Comparison of ENCODE assay signal across 27 cellular contexts in genomic region chr6:2126351-2126750, GRCh38.
"Had no signal": no experiment of that assay in that cellular context is flagged by ENCODE, and none has a peak within 500 bp of the region (broad histone marks: within the 10 kb centered on the region; RNA-seq: fewer than 3 reads in every experiment).

No MANE protein-coding gene starts in this region.

- H3K36me3 Mint-ChIP-seq: mesothelial cell of epicardium, WTC11 had no signal

- H3K4me1 ChIP-seq: psoas muscle, thyroid gland had no signal

- H3K27me3 Mint-ChIP-seq: activated CD4-positive, alpha-beta T cell treated with anti-CD3 and anti-CD28 coated beads for 36 hours; activated naive CD8-positive, alpha-beta T cell treated with anti-CD3 and anti-CD28 coated beads, Interleukin-2, amount 50 U/mL, for 24 hours; naive thymus-derived CD8-positive, alpha-beta T cell; T-cell had no signal

- H3K36me3 ChIP-seq: brain microvascular endothelial cell, heart right ventricle, ovary, right atrium auricular region, thyroid gland had no signal

- DNase-seq: activated CD4-positive, alpha-beta T cell treated with anti-CD3 and anti-CD28 coated beads for 36 hours; activated CD4-positive, alpha-beta T cell treated with anti-CD3 and anti-CD28 coated beads, Interleukin-2, amount 50 U/mL, for 4 hours; activated CD8-positive, alpha-beta memory T cell treated with anti-CD3 and anti-CD28 coated beads, Interleukin-2, amount 50 U/mL, for 48 hours; activated effector memory CD4-positive, alpha-beta T cell treated with Interleukin-2 at 50 U/mL for 16 hours; activated naive CD4-positive, alpha-beta T cell treated with anti-CD3 and anti-CD28 coated beads, Interleukin-2, amount 50 U/mL, for 16 hours; activated naive CD8-positive, alpha-beta T cell treated with anti-CD3 and anti-CD28 coated beads, Interleukin-2, amount 50 U/mL, for 24 hours; activated T-cell treated with anti-CD3 and anti-CD28 coated beads, Interleukin-2, amount 50 U/mL, for 4 hours; brain microvascular endothelial cell; caudate nucleus; dermis blood vessel endothelial cell; effector CD8-positive, alpha-beta T cell; heart right ventricle; kidney; naive thymus-derived CD8-positive, alpha-beta T cell; ovary; psoas muscle; spleen; stimulated activated CD4-positive, alpha-beta T cell treated with anti-CD3 and anti-CD28 coated beads, Interleukin-4, amount 100 ng/mL, for 1 hour; stimulated activated naive CD8-positive, alpha-beta T cell treated with anti-CD3 and anti-CD28 coated beads, Interleukin-15, Interleukin-2, amounts not matched to agents 100 U/mL and 50 U/mL, for 24 hours; T-cell; thyroid gland had no signal

- H3K27ac Mint-ChIP-seq: activated CD4-positive, alpha-beta T cell treated with anti-CD3 and anti-CD28 coated beads for 36 hours; activated naive CD8-positive, alpha-beta T cell treated with anti-CD3 and anti-CD28 coated beads, Interleukin-2, amount 50 U/mL, for 24 hours; mesothelial cell of epicardium; T-cell; T-helper 2 cell treated with Interferon-gamma antibody and Interleukin-4, amounts not matched to agents 5 μg/mL and 100 μg/mL, for 36 hours; WTC11 had no signal

- ATAC-seq: activated CD4-positive, alpha-beta T cell treated with anti-CD3 and anti-CD28 coated beads for 36 hours; activated naive CD8-positive, alpha-beta T cell treated with anti-CD3 and anti-CD28 coated beads, Interleukin-2, amount 50 U/mL, for 24 hours; activated T-cell treated with anti-CD3 and anti-CD28 coated beads, Interleukin-2, amount 50 U/mL, for 4 hours; esophagus mucosa; heart right ventricle; left lobe of liver; naive thymus-derived CD8-positive, alpha-beta T cell; psoas muscle; stimulated activated naive CD8-positive, alpha-beta T cell treated with anti-CD3 and anti-CD28 coated beads, Interleukin-15, Interleukin-2, amounts not matched to agents 100 U/mL and 50 U/mL, for 24 hours; T-cell; WTC11 had no signal

- H3K9me3 ChIP-seq: heart right ventricle, ovary, psoas muscle, right atrium auricular region, spleen, thyroid gland had no signal

- H3K9me3 Mint-ChIP-seq: activated naive CD8-positive, alpha-beta T cell treated with anti-CD3 and anti-CD28 coated beads, Interleukin-2, amount 50 U/mL, for 24 hours; activated T-cell treated with anti-CD3 and anti-CD28 coated beads, Interleukin-2, amount 50 U/mL, for 4 hours; mesothelial cell of epicardium; naive thymus-derived CD8-positive, alpha-beta T cell; T-cell; T-helper 2 cell treated with Interferon-gamma antibody and Interleukin-4, amounts not matched to agents 5 μg/mL and 100 μg/mL, for 36 hours; WTC11 had no signal

- H3K27me3 ChIP-seq: brain microvascular endothelial cell, heart right ventricle, ovary, right atrium auricular region, thyroid gland had no signal

- H3K27ac ChIP-seq: brain microvascular endothelial cell, ovary, psoas muscle, thyroid gland had no signal

- H3K4me3 ChIP-seq: heart right ventricle, ovary, psoas muscle, right atrium auricular region, spleen, thyroid gland had no signal

- H3K4me3 Mint-ChIP-seq: activated CD4-positive, alpha-beta T cell treated with anti-CD3 and anti-CD28 coated beads for 36 hours; activated naive CD8-positive, alpha-beta T cell treated with anti-CD3 and anti-CD28 coated beads, Interleukin-2, amount 50 U/mL, for 24 hours; activated T-cell treated with anti-CD3 and anti-CD28 coated beads, Interleukin-2, amount 50 U/mL, for 4 hours; mesothelial cell of epicardium; naive thymus-derived CD8-positive, alpha-beta T cell; T-helper 2 cell treated with Interferon-gamma antibody and Interleukin-4, amounts not matched to agents 5 μg/mL and 100 μg/mL, for 36 hours; WTC11 had no signal
